14 cellular contexts compared by ENCODE assay signal in genomic region chr1:15346356-15347030, GRCh38.
DNase-seq lines count a peak whose midpoint lies in the region; ATAC-seq and TF ChIP-seq lines count a peak whose summit lies in the region.
"Had no signal": no experiment of that assay in that cellular context is flagged by ENCODE, and none has a peak within 500 bp of the region (broad histone marks: within the 10 kb centered on the region; RNA-seq: fewer than 3 reads in every experiment).

No MANE protein-coding gene starts in this region.

- peaks cover 3% of the 10 kb centered on the region for H3K36me3 Mint-ChIP-seq in T-helper 2 cell treated with Interferon-gamma antibody and Interleukin-4, amounts not matched to agents 5 μg/mL and 100 μg/mL, for 36 hours (ENCODE audit: low read depth)

- H3K79me2 ChIP-seq in OCI-LY3 (ENCODE audit: low read length), result no peaks in the 10 kb centered on the region
- H3K79me2 ChIP-seq: hepatocyte had no signal

- H3K36me3 ChIP-seq in OCI-LY3 (replicated peaks; ENCODE audit: low read depth, low read length), result no peaks in the 10 kb centered on the region
- no peaks in the 10 kb centered on the region for H3K36me3 ChIP-seq in duodenal mucosa (ENCODE audit: control insufficient read depth in 1 of 2, insufficient read depth in 2 of 2, low read length in 2 of 2)
- H3K36me3 ChIP-seq: HAP-1, tibial artery had no signal

- ATAC-seq in HG02571 (IDR thresholded peaks at IDR 0.05; ENCODE audit: unreplicated experiment), result no peak

- TF ChIP-seq CTCF in OCI-LY3 (IDR thresholded peaks at IDR 0.05; ENCODE audit: low read depth, low read length), result no peak

- peaks cover 2% of the 10 kb centered on the region for H3K27me3 Mint-ChIP-seq in T-helper 2 cell treated with Interferon-gamma antibody and Interleukin-4, amounts not matched to agents 5 μg/mL and 100 μg/mL, for 36 hours (ENCODE audit: low read depth)

- H3K4me1 Mint-ChIP-seq in T-helper 2 cell treated with Interferon-gamma antibody and Interleukin-4, amounts not matched to agents 5 μg/mL and 100 μg/mL, for 36 hours (ENCODE audit: low read depth), result peaks cover 61% of the 10 kb centered on the region

- DNase-seq in T-helper 2 cell treated with Interferon-gamma antibody and Interleukin-4, amounts not matched to agents 5 μg/mL and 100 μg/mL, for 36 hours (ENCODE audit: low spot score), result no peak
- DNase-seq in T-helper 2 cell, result no peak
- peak; percentile 44 for DNase-seq in posterior vena cava (ENCODE audit: low spot score)
- DNase-seq in stimulated activated CD4-positive, alpha-beta T cell treated with anti-CD3 and anti-CD28 coated beads, Interleukin-4, amount 100 ng/mL, for 1 hour, result no peak
- DNase-seq in COR-L47 (lab: John Stamatoyannopoulos, UW), result no peak
- DNase-seq: cortex of kidney, IMR-90, NCI-H1417 had no signal

- H3K4me3 ChIP-seq in OCI-LY3 (ENCODE audit: low read length) (peak overlapping the region; percentile 67), duodenal mucosa (ENCODE audit: low read depth in 1 of 2, low read length in 2 of 2) (no peak overlapping the region)
- H3K4me3 ChIP-seq: HAP-1, hepatocyte, tibial artery had no signal

- intact Hi-C loops in posterior vena cava (cut with DNase I), result no loop called here

- no peaks in the 10 kb centered on the region for H3K9me3 Mint-ChIP-seq in T-helper 2 cell treated with Interferon-gamma antibody and Interleukin-4, amounts not matched to agents 5 μg/mL and 100 μg/mL, for 36 hours

- H4K20me1 ChIP-seq in OCI-LY3 (ENCODE audit: insufficient read depth, low read length), result no peaks in the 10 kb centered on the region

- peak overlapping the region; percentile 82 for H3K4me2 ChIP-seq in OCI-LY3 (ENCODE audit: low read length)
- H3K4me2 ChIP-seq: hepatocyte had no signal

- H3K9ac ChIP-seq in OCI-LY3 (ENCODE audit: low read length) (peak overlapping the region; percentile 43; the same call in 1 of the 2 replicates), duodenal mucosa (ENCODE audit: low read depth in 1 of 2, low read length in 2 of 2) (peak overlapping the region; percentile 14 to 33)

- H3K27ac ChIP-seq in OCI-LY3 (ENCODE audit: low read length), result no peak overlapping the region
- H3K27ac ChIP-seq in duodenal mucosa (ENCODE audit: low read depth, low read length), result no peak overlapping the region
- H3K27ac ChIP-seq: hepatocyte had no signal

- H3K4me3 Mint-ChIP-seq in T-helper 2 cell treated with Interferon-gamma antibody and Interleukin-4, amounts not matched to agents 5 μg/mL and 100 μg/mL, for 36 hours, result peak overlapping the region; percentile 62

- H3K27ac Mint-ChIP-seq in T-helper 2 cell treated with Interferon-gamma antibody and Interleukin-4, amounts not matched to agents 5 μg/mL and 100 μg/mL, for 36 hours, result peak overlapping the region; percentile 80

- peaks cover 21% of the 10 kb centered on the region for H3K4me1 ChIP-seq in OCI-LY3 (ENCODE audit: low read length)
- H3K4me1 ChIP-seq in duodenal mucosa (ENCODE audit: control insufficient read depth in 1 of 2, insufficient read depth in 2 of 2, low read length in 2 of 2), result peaks cover 44% of the 10 kb centered on the region in 2 donors

- no peaks in the 10 kb centered on the region for H3K9me3 ChIP-seq in OCI-LY3 (ENCODE audit: insufficient read depth, low read length)
- H3K9me3 ChIP-seq in duodenal mucosa (ENCODE audit: control insufficient read depth in 1 of 2, low read length in 2 of 2), result no peaks in the 10 kb centered on the region
- H3K9me3 ChIP-seq: HAP-1, tibial artery had no signal

- H3K27me3 ChIP-seq in OCI-LY3 (ENCODE audit: low read depth, low read length) (peaks cover 3% of the 10 kb centered on the region; the same call in 1 of the 2 replicates), duodenal mucosa (ENCODE audit: control insufficient read depth in 1 of 2, insufficient read depth in 2 of 2, low read length in 2 of 2) (no peaks in the 10 kb centered on the region)
- H3K27me3 ChIP-seq: hepatocyte, tibial artery had no signal

- peak overlapping the region; percentile 88 for H2AFZ ChIP-seq in OCI-LY3 (ENCODE audit: low read depth, low read length)
- H2AFZ ChIP-seq: hepatocyte had no signal
